In the genomic region with DNA sequence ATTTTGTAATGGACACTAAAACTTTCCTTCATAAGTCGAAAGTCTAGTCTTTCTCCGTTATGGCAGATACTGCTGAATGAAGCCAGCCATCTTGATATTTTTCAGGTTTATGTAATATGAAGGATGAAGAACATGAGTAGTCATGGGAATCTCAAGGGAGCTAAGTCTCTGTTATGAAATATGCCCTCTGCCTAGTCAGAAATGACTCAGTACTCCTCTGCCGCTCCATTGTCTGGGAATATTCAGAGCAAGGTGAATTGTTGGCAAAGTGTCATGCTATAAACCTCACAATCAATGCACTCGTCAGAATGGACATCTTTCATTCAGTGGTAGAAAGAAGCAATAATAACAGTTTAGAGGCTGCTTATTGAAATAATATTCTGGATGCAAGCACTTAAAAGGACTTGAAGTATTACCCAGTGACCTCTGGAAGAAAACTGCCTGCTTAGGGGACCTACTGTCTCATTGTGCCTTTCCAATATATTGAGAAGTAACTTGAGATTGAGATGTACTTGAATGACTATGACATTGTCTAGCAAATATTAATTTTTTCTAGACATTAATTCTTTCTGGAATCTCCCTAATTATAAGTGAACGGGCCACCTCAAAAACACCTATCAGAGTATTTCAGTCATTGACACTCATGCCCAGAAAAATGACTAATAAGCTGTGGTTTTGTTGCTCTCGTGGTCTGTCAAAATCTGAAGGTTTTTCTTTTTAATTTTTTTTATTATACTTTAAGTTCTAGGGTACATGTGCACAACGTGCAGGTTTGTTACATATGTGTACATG, we compare ENCODE assay signal across 12 cellular contexts.
"Had no signal": no experiment of that assay in that cellular context is flagged by ENCODE, and none has a peak within 500 bp of the region (broad histone marks: within the 10 kb centered on the region; RNA-seq: fewer than 3 reads in every experiment).

No MANE protein-coding gene starts in this region.

- DNase-seq: activated B cell treated with CpG ODN at 0.5 μM for 24 hours; activated CD4-positive, alpha-beta T cell treated with anti-CD3 and anti-CD28 coated beads, Interleukin-2, amount 50 U/mL, for 1 hour; activated naive CD4-positive, alpha-beta T cell treated with anti-CD3 and anti-CD28 coated beads, Interleukin-2, amount 50 U/mL, for 16 hours; activated T-cell treated with anti-CD3 and anti-CD28 coated beads for 4 hours; adrenal gland; effector memory CD8-positive, alpha-beta T cell; natural killer cell; nucleus accumbens; right cardiac atrium; T-helper 2 cell had no signal

- ATAC-seq: effector memory CD8-positive, alpha-beta T cell; natural killer cell; right cardiac atrium; stimulated activated effector memory CD8-positive, alpha-beta T cell treated with anti-CD3 and anti-CD28 coated beads, Interleukin-12 subunit alpha, Interleukin-12 subunit beta, amount 100 ng/mL, for 72 hours had no signal

- H3K4me1 ChIP-seq: adrenal gland, tibial nerve had no signal

- H3K9me3 ChIP-seq: adrenal gland had no signal

- H3K27ac ChIP-seq: adrenal gland, tibial nerve had no signal

- H3K27me3 ChIP-seq: adrenal gland, tibial nerve had no signal

- H3K4me3 ChIP-seq: adrenal gland, tibial nerve had no signal

- H3K36me3 ChIP-seq: adrenal gland, tibial nerve had no signal
